Comparison of ENCODE assay signal across 42 cellular contexts in genomic region chr12:10113920-10114319, GRCh38. TPM values are rescaled to one million over a fixed set of nuclear protein-coding genes. Genes with fewer than 3 reads are reported as not detected.
"Had no signal": no experiment of that assay in that cellular context is flagged by ENCODE, and none has a peak within 500 bp of the region (broad histone marks: within the 10 kb centered on the region; RNA-seq: fewer than 3 reads in every experiment).

No MANE protein-coding gene starts in this region.

- H3K9me3 ChIP-seq: adrenal gland, body of pancreas had no signal

- DNase-seq: activated CD4-positive, alpha-beta memory T cell treated with anti-CD3 and anti-CD28 coated beads, Interleukin-2, amount 10 ng/mL, durations not matched to agents 7 days and 5 days; activated CD4-positive, alpha-beta T cell treated with anti-CD3 and anti-CD28 coated beads for 1 hour; activated CD4-positive, alpha-beta T cell treated with anti-CD3 and anti-CD28 coated beads for 36 hours; activated CD4-positive, alpha-beta T cell treated with anti-CD3 and anti-CD28 coated beads for 48 hours; activated CD4-positive, alpha-beta T cell treated with anti-CD3 and anti-CD28 coated beads, Interleukin-2, amount 10 ng/mL, durations not matched to agents 7 days and 5 days; activated CD4-positive, alpha-beta T cell treated with anti-CD3 and anti-CD28 coated beads, Interleukin-2, amount 50 U/mL, for 48 hours; activated CD4-positive, CD25-positive, alpha-beta regulatory T cell; activated CD8-positive, alpha-beta memory T cell treated with anti-CD3 and anti-CD28 coated beads for 24 hours; activated CD8-positive, alpha-beta memory T cell treated with anti-CD3 and anti-CD28 coated beads, Interleukin-2, amount 10 ng/mL, durations not matched to agents 7 days and 5 days; activated CD8-positive, alpha-beta memory T cell treated with anti-CD3 and anti-CD28 coated beads, Interleukin-2, amount 50 U/mL, for 48 hours; activated CD8-positive, alpha-beta T cell treated with anti-CD3 and anti-CD28 coated beads, Interleukin-2, amount 10 ng/mL, durations not matched to agents 7 days and 5 days; activated effector memory CD4-positive, alpha-beta T cell treated with Interleukin-2 at 50 U/mL for 16 hours; activated gamma-delta T cell treated with Interleukin-2 at 50 U/mL for 16 hours; activated naive CD4-positive, alpha-beta T cell; activated naive CD4-positive, alpha-beta T cell treated with anti-CD3 and anti-CD28 coated beads for 36 hours; activated naive CD4-positive, alpha-beta T cell treated with anti-CD3 and anti-CD28 coated beads, Interleukin-2, amount 50 U/mL, for 16 hours; activated naive CD8-positive, alpha-beta T cell treated with anti-CD3 and anti-CD28 coated beads for 36 hours; activated T-cell treated with anti-CD3 and anti-CD28 coated beads, Interleukin-2, amount 50 U/mL, for 24 hours; activated T-cell treated with anti-CD3 and anti-CD28 coated beads, Interleukin-2, amount 50 U/mL, for 48 hours; adrenal gland; amniotic stem cell; aorta; body of pancreas; brain microvascular endothelial cell; caudate nucleus; cerebellar nuclear complex; SW 1271; T-helper 1 cell; T-helper 2 cell; T-helper 9 cell had no signal

- H3K27ac ChIP-seq: adrenal gland, body of pancreas, brain microvascular endothelial cell, breast epithelium, cardiac muscle cell, VCaP had no signal

- H3K4me3 Mint-ChIP-seq: activated CD4-positive, alpha-beta memory T cell treated with anti-CD3 and anti-CD28 coated beads, Interleukin-2, amount 10 ng/mL, durations not matched to agents 7 days and 5 days; activated CD4-positive, alpha-beta T cell treated with anti-CD3 and anti-CD28 coated beads for 36 hours; activated CD4-positive, alpha-beta T cell treated with anti-CD3 and anti-CD28 coated beads, Interleukin-2, amount 10 ng/mL, durations not matched to agents 7 days and 5 days; activated CD8-positive, alpha-beta memory T cell treated with anti-CD3 and anti-CD28 coated beads, Interleukin-2, amount 10 ng/mL, durations not matched to agents 7 days and 5 days; activated CD8-positive, alpha-beta T cell treated with anti-CD3 and anti-CD28 coated beads, Interleukin-2, amount 10 ng/mL, durations not matched to agents 7 days and 5 days; activated naive CD4-positive, alpha-beta T cell treated with anti-CD3 and anti-CD28 coated beads for 36 hours; activated naive CD8-positive, alpha-beta T cell treated with anti-CD3 and anti-CD28 coated beads for 36 hours; activated T-cell treated with anti-CD3 and anti-CD28 coated beads, Interleukin-2, amount 50 U/mL, for 24 hours; central memory CD8-positive, alpha-beta T cell; T-helper 1 cell treated with Interleukin-12 subunit alpha and Interleukin-12 subunit beta and Interleukin-4 antibody, amounts not matched to agents 30 μg/mL and 1 μg/mL, for 36 hours; T-helper 2 cell treated with Interferon-gamma antibody and Interleukin-4, amounts not matched to agents 5 μg/mL and 100 μg/mL, for 36 hours; WTC11 had no signal

- H3K4me3 ChIP-seq: adrenal gland, body of pancreas, breast epithelium, cardiac muscle cell had no signal

- H3K4me1 ChIP-seq: adrenal gland, body of pancreas, breast epithelium had no signal

- H3K27ac Mint-ChIP-seq: activated CD4-positive, alpha-beta memory T cell treated with anti-CD3 and anti-CD28 coated beads, Interleukin-2, amount 10 ng/mL, durations not matched to agents 7 days and 5 days; activated CD4-positive, alpha-beta T cell treated with anti-CD3 and anti-CD28 coated beads for 36 hours; activated CD4-positive, alpha-beta T cell treated with anti-CD3 and anti-CD28 coated beads, Interleukin-2, amount 10 ng/mL, durations not matched to agents 7 days and 5 days; activated CD8-positive, alpha-beta memory T cell treated with anti-CD3 and anti-CD28 coated beads, Interleukin-2, amount 10 ng/mL, durations not matched to agents 7 days and 5 days; activated CD8-positive, alpha-beta T cell treated with anti-CD3 and anti-CD28 coated beads, Interleukin-2, amount 10 ng/mL, durations not matched to agents 7 days and 5 days; activated naive CD4-positive, alpha-beta T cell treated with anti-CD3 and anti-CD28 coated beads for 36 hours; activated naive CD4-positive, alpha-beta T cell treated with anti-CD3 and anti-CD28 coated beads, Interleukin-2, amount 50 U/mL, for 72 hours; activated naive CD8-positive, alpha-beta T cell treated with anti-CD3 and anti-CD28 coated beads for 36 hours; activated T-cell treated with anti-CD3 and anti-CD28 coated beads, Interleukin-2, amount 50 U/mL, for 24 hours; activated T-helper 2 cell treated with anti-CD3 and anti-CD28 coated beads, Interferon-gamma antibody, Interleukin-2, Interleukin-4, amounts not matched to agents 10 μg/mL and 5 μg/mL and 100 μg/mL, durations not matched to agents 14 hours and 24 hours and 36 hours; T-helper 1 cell treated with Interleukin-12 subunit alpha and Interleukin-12 subunit beta and Interleukin-4 antibody, amounts not matched to agents 30 μg/mL and 1 μg/mL, for 36 hours; T-helper 2 cell treated with Interferon-gamma antibody and Interleukin-4, amounts not matched to agents 5 μg/mL and 100 μg/mL, for 36 hours; WTC11 had no signal

- H3K27me3 Mint-ChIP-seq: activated CD4-positive, alpha-beta T cell treated with anti-CD3 and anti-CD28 coated beads for 36 hours; activated naive CD8-positive, alpha-beta T cell treated with anti-CD3 and anti-CD28 coated beads for 36 hours; activated T-cell treated with anti-CD3 and anti-CD28 coated beads, Interleukin-2, amount 50 U/mL, for 24 hours had no signal

- H3K27me3 ChIP-seq: adrenal gland, body of pancreas, brain microvascular endothelial cell, breast epithelium had no signal

- H3K4me1 Mint-ChIP-seq: activated CD4-positive, alpha-beta memory T cell treated with anti-CD3 and anti-CD28 coated beads, Interleukin-2, amount 10 ng/mL, durations not matched to agents 7 days and 5 days; activated CD4-positive, alpha-beta T cell treated with anti-CD3 and anti-CD28 coated beads for 36 hours; activated CD4-positive, alpha-beta T cell treated with anti-CD3 and anti-CD28 coated beads, Interleukin-2, amount 10 ng/mL, durations not matched to agents 7 days and 5 days; activated CD8-positive, alpha-beta memory T cell treated with anti-CD3 and anti-CD28 coated beads, Interleukin-2, amount 10 ng/mL, durations not matched to agents 7 days and 5 days; activated naive CD8-positive, alpha-beta T cell treated with anti-CD3 and anti-CD28 coated beads for 36 hours; central memory CD8-positive, alpha-beta T cell; WTC11 had no signal

- H3K9me3 Mint-ChIP-seq: activated CD4-positive, alpha-beta memory T cell treated with anti-CD3 and anti-CD28 coated beads, Interleukin-2, amount 10 ng/mL, durations not matched to agents 7 days and 5 days; activated CD4-positive, alpha-beta T cell treated with anti-CD3 and anti-CD28 coated beads, Interleukin-2, amount 10 ng/mL, durations not matched to agents 7 days and 5 days; activated naive CD4-positive, alpha-beta T cell treated with anti-CD3 and anti-CD28 coated beads for 36 hours; activated T-cell treated with anti-CD3 and anti-CD28 coated beads, Interleukin-2, amount 50 U/mL, for 24 hours; activated T-helper 2 cell treated with anti-CD3 and anti-CD28 coated beads, Interferon-gamma antibody, Interleukin-2, Interleukin-4, amounts not matched to agents 10 μg/mL and 5 μg/mL and 100 μg/mL, durations not matched to agents 14 hours and 24 hours and 36 hours; central memory CD8-positive, alpha-beta T cell; T-helper 1 cell treated with Interleukin-12 subunit alpha and Interleukin-12 subunit beta and Interleukin-4 antibody, amounts not matched to agents 30 μg/mL and 1 μg/mL, for 36 hours; T-helper 2 cell treated with Interferon-gamma antibody and Interleukin-4, amounts not matched to agents 5 μg/mL and 100 μg/mL, for 36 hours had no signal

- H3K36me3 Mint-ChIP-seq: activated CD8-positive, alpha-beta memory T cell treated with anti-CD3 and anti-CD28 coated beads, Interleukin-2, amount 10 ng/mL, durations not matched to agents 7 days and 5 days; activated naive CD8-positive, alpha-beta T cell treated with anti-CD3 and anti-CD28 coated beads for 36 hours had no signal

- FAIRE-seq: astrocyte, TTC549 had no signal

- ATAC-seq: activated CD4-positive, alpha-beta T cell treated with anti-CD3 and anti-CD28 coated beads for 36 hours; activated CD4-positive, CD25-positive, alpha-beta regulatory T cell treated with anti-CD3 and anti-CD28 coated beads, Interleukin-2, amount 50 U/mL, for 24 hours; activated CD8-positive, alpha-beta memory T cell treated with anti-CD3 and anti-CD28 coated beads, Interleukin-2, amount 10 ng/mL, durations not matched to agents 7 days and 5 days; activated CD8-positive, alpha-beta T cell treated with anti-CD3 and anti-CD28 coated beads, Interleukin-2, amount 10 ng/mL, durations not matched to agents 7 days and 5 days; activated naive CD4-positive, alpha-beta T cell treated with anti-CD3 and anti-CD28 coated beads, Interleukin-2, amount 50 U/mL, for 72 hours; body of pancreas; WTC11 had no signal

- H3K36me3 ChIP-seq: adrenal gland, brain microvascular endothelial cell, breast epithelium, cardiac muscle cell had no signal

RNA-seq across cellular contexts. Expression of gene CLEC1A, which starts 15.1 kb away (rescaled TPM):
- total RNA-seq: activated CD4-positive, alpha-beta memory T cell treated with anti-CD3 and anti-CD28 coated beads, Interleukin-2, amount 10 ng/mL, durations not matched to agents 7 days and 5 days; activated CD4-positive, alpha-beta T cell treated with anti-CD3 and anti-CD28 coated beads for 36 hours; activated CD4-positive, alpha-beta T cell treated with anti-CD3 and anti-CD28 coated beads, Interleukin-2, amount 10 ng/mL, durations not matched to agents 7 days and 5 days; activated CD8-positive, alpha-beta memory T cell treated with anti-CD3 and anti-CD28 coated beads, Interleukin-2, amount 10 ng/mL, durations not matched to agents 7 days and 5 days; activated CD8-positive, alpha-beta T cell treated with anti-CD3 and anti-CD28 coated beads, Interleukin-2, amount 10 ng/mL, durations not matched to agents 7 days and 5 days; activated naive CD4-positive, alpha-beta T cell treated with anti-CD3 and anti-CD28 coated beads for 36 hours; activated naive CD4-positive, alpha-beta T cell treated with anti-CD3 and anti-CD28 coated beads, Interleukin-2, amount 50 U/mL, for 72 hours; activated naive CD8-positive, alpha-beta T cell treated with anti-CD3 and anti-CD28 coated beads for 36 hours; activated T-helper 2 cell treated with anti-CD3 and anti-CD28 coated beads, Interferon-gamma antibody, Interleukin-2, Interleukin-4, amounts not matched to agents 10 μg/mL and 5 μg/mL and 100 μg/mL, durations not matched to agents 14 hours and 24 hours and 36 hours; astrocyte; cardiac muscle cell; WTC11 had no signal
- polyA plus RNA-seq: cardiac muscle cell had no signal

RNA-seq across cellular contexts. Expression of gene CLEC7A, which starts 16.1 kb away (rescaled TPM):
- total RNA-seq: activated CD4-positive, alpha-beta memory T cell treated with anti-CD3 and anti-CD28 coated beads, Interleukin-2, amount 10 ng/mL, durations not matched to agents 7 days and 5 days; activated CD4-positive, alpha-beta T cell treated with anti-CD3 and anti-CD28 coated beads for 36 hours; activated CD4-positive, alpha-beta T cell treated with anti-CD3 and anti-CD28 coated beads, Interleukin-2, amount 10 ng/mL, durations not matched to agents 7 days and 5 days; activated CD8-positive, alpha-beta T cell treated with anti-CD3 and anti-CD28 coated beads, Interleukin-2, amount 10 ng/mL, durations not matched to agents 7 days and 5 days; activated naive CD4-positive, alpha-beta T cell treated with anti-CD3 and anti-CD28 coated beads for 36 hours; activated naive CD8-positive, alpha-beta T cell treated with anti-CD3 and anti-CD28 coated beads for 36 hours; activated T-helper 2 cell treated with anti-CD3 and anti-CD28 coated beads, Interferon-gamma antibody, Interleukin-2, Interleukin-4, amounts not matched to agents 10 μg/mL and 5 μg/mL and 100 μg/mL, durations not matched to agents 14 hours and 24 hours and 36 hours; cardiac muscle cell had no signal
- polyA plus RNA-seq: cardiac muscle cell had no signal

RNA-seq across cellular contexts. Expression of gene OLR1, which starts 58.0 kb away (rescaled TPM):
- total RNA-seq: activated CD4-positive, alpha-beta memory T cell treated with anti-CD3 and anti-CD28 coated beads, Interleukin-2, amount 10 ng/mL, durations not matched to agents 7 days and 5 days; activated CD4-positive, alpha-beta T cell treated with anti-CD3 and anti-CD28 coated beads for 36 hours; activated CD4-positive, alpha-beta T cell treated with anti-CD3 and anti-CD28 coated beads, Interleukin-2, amount 10 ng/mL, durations not matched to agents 7 days and 5 days; activated CD8-positive, alpha-beta memory T cell treated with anti-CD3 and anti-CD28 coated beads, Interleukin-2, amount 10 ng/mL, durations not matched to agents 7 days and 5 days; activated CD8-positive, alpha-beta T cell treated with anti-CD3 and anti-CD28 coated beads, Interleukin-2, amount 10 ng/mL, durations not matched to agents 7 days and 5 days; activated naive CD4-positive, alpha-beta T cell treated with anti-CD3 and anti-CD28 coated beads for 36 hours; activated naive CD4-positive, alpha-beta T cell treated with anti-CD3 and anti-CD28 coated beads, Interleukin-2, amount 50 U/mL, for 72 hours; activated naive CD8-positive, alpha-beta T cell treated with anti-CD3 and anti-CD28 coated beads for 36 hours; activated T-helper 2 cell treated with anti-CD3 and anti-CD28 coated beads, Interferon-gamma antibody, Interleukin-2, Interleukin-4, amounts not matched to agents 10 μg/mL and 5 μg/mL and 100 μg/mL, durations not matched to agents 14 hours and 24 hours and 36 hours; cardiac muscle cell; WTC11 had no signal
